27 cellular contexts compared by ENCODE assay signal in genomic region chr11:8105133-8105532, GRCh38. TPM values are rescaled to one million over a fixed set of nuclear protein-coding genes. Genes with fewer than 3 reads are reported as not detected.
"Had no signal": no experiment of that assay in that cellular context is flagged by ENCODE, and none has a peak within 500 bp of the region (broad histone marks: within the 10 kb centered on the region; RNA-seq: fewer than 3 reads in every experiment).

No MANE protein-coding gene starts in this region.

- H3K4me3 Mint-ChIP-seq: naive thymus-derived CD8-positive, alpha-beta T cell; natural killer cell treated with Interleukin-12 subunit alpha and Interleukin-12 subunit beta and Interleukin-15 and Interleukin-18, amount 100 ng/mL, for 72 hours; nephron progenitor cell; neural crest cell; stimulated activated effector memory CD8-positive, alpha-beta T cell treated with anti-CD3 and anti-CD28 coated beads, Interleukin-12 subunit alpha, Interleukin-12 subunit beta, amount 100 ng/mL, for 72 hours; stimulated activated naive B cell treated with anti-CD40 and anti-IgM and Interleukin-4, amounts not matched to agents 10 μg/mL and 1 μg/mL and 100 μg/mL, for 72 hours; stimulated activated naive CD8-positive, alpha-beta T cell treated with anti-CD3 and anti-CD28 coated beads, Interleukin-15, Interleukin-2, amounts not matched to agents 100 ng/mL and 50 ng/mL, for 24 hours; type B pancreatic cell had no signal

- H3K27ac ChIP-seq: neutrophil, pancreas, prostate gland, right lobe of liver, sigmoid colon, stomach, testis, tibial artery, transverse colon, upper lobe of right lung, uterus had no signal

- H3K4me1 Mint-ChIP-seq: naive thymus-derived CD8-positive, alpha-beta T cell; neural crest cell; stimulated activated effector memory CD8-positive, alpha-beta T cell treated with anti-CD3 and anti-CD28 coated beads, Interleukin-12 subunit alpha, Interleukin-12 subunit beta, amount 100 ng/mL, for 72 hours; stimulated activated naive B cell treated with anti-CD40 and anti-IgM and Interleukin-4, amounts not matched to agents 10 μg/mL and 1 μg/mL and 100 μg/mL, for 72 hours had no signal

- ATAC-seq: naive thymus-derived CD8-positive, alpha-beta T cell; natural killer cell treated with Interleukin-12 subunit alpha and Interleukin-12 subunit beta and Interleukin-15 and Interleukin-18, amount 100 ng/mL, for 72 hours; pancreas; right lobe of liver; stimulated activated effector memory CD8-positive, alpha-beta T cell treated with anti-CD3 and anti-CD28 coated beads, Interleukin-12 subunit alpha, Interleukin-12 subunit beta, amount 100 ng/mL, for 72 hours; stimulated activated naive B cell treated with anti-CD40 and anti-IgM and Interleukin-4, amounts not matched to agents 10 μg/mL and 1 μg/mL and 100 μg/mL, for 72 hours; upper lobe of right lung had no signal

- H3K36me3 Mint-ChIP-seq: natural killer cell treated with Interleukin-12 subunit alpha and Interleukin-12 subunit beta and Interleukin-15 and Interleukin-18, amount 100 ng/mL, for 72 hours; stimulated activated effector memory CD8-positive, alpha-beta T cell treated with anti-CD3 and anti-CD28 coated beads, Interleukin-12 subunit alpha, Interleukin-12 subunit beta, amount 100 ng/mL, for 72 hours; type B pancreatic cell had no signal

- H3K27ac Mint-ChIP-seq: natural killer cell treated with Interleukin-12 subunit alpha and Interleukin-12 subunit beta and Interleukin-15 and Interleukin-18, amount 100 ng/mL, for 72 hours; stimulated activated effector memory CD8-positive, alpha-beta T cell treated with anti-CD3 and anti-CD28 coated beads, Interleukin-12 subunit alpha, Interleukin-12 subunit beta, amount 100 ng/mL, for 72 hours; stimulated activated naive B cell treated with anti-CD40 and anti-IgM and Interleukin-4, amounts not matched to agents 10 μg/mL and 1 μg/mL and 100 μg/mL, for 72 hours; stimulated activated naive CD8-positive, alpha-beta T cell treated with anti-CD3 and anti-CD28 coated beads, Interleukin-15, Interleukin-2, amounts not matched to agents 100 ng/mL and 50 ng/mL, for 24 hours; type B pancreatic cell had no signal

- DNase-seq: naive thymus-derived CD8-positive, alpha-beta T cell; nephron progenitor cell; nucleus accumbens; pancreas; right cardiac atrium; right lobe of liver; sigmoid colon; small intestine; stimulated activated CD4-positive, alpha-beta T cell treated with anti-CD3 and anti-CD28 coated beads, Interleukin-15, amount 100 ng/mL, for 24 hours; stimulated activated CD4-positive, alpha-beta T cell treated with anti-CD3 and anti-CD28 coated beads, Interleukin-2, amount 100 ng/mL, for 24 hours; stimulated activated CD4-positive, alpha-beta T cell treated with anti-CD3 and anti-CD28 coated beads, Interleukin-2, amount 100 ng/mL, for 48 hours; stimulated activated CD4-positive, alpha-beta T cell treated with anti-CD3 and anti-CD28 coated beads, Interleukin-4, amount 100 ng/mL, for 24 hours; stimulated activated naive B cell treated with anti-CD40 and anti-IgM and Interleukin-4, amounts not matched to agents 10 μg/mL and 1 μg/mL and 100 μg/mL, for 72 hours; stimulated activated naive CD4-positive, alpha-beta T cell treated with Interleukin-2 at 50 U/mL for 16 hours; stomach; testis; tibial artery; transverse colon; upper lobe of right lung; uterus had no signal

- H3K36me3 ChIP-seq: neutrophil, prostate gland, right lobe of liver, transverse colon, upper lobe of right lung, uterus had no signal

- H3K9me3 ChIP-seq: neutrophil, pancreas, prostate gland, right lobe of liver, sigmoid colon, stomach, testis, tibial artery, transverse colon, upper lobe of right lung, uterus had no signal

- H3K9me3 Mint-ChIP-seq: naive thymus-derived CD8-positive, alpha-beta T cell; natural killer cell treated with Interleukin-12 subunit alpha and Interleukin-12 subunit beta and Interleukin-15 and Interleukin-18, amount 100 ng/mL, for 72 hours; nephron progenitor cell; neural crest cell; stimulated activated effector memory CD8-positive, alpha-beta T cell treated with anti-CD3 and anti-CD28 coated beads, Interleukin-12 subunit alpha, Interleukin-12 subunit beta, amount 100 ng/mL, for 72 hours; stimulated activated naive B cell treated with anti-CD40 and anti-IgM and Interleukin-4, amounts not matched to agents 10 μg/mL and 1 μg/mL and 100 μg/mL, for 72 hours; stimulated activated naive CD8-positive, alpha-beta T cell treated with anti-CD3 and anti-CD28 coated beads, Interleukin-15, Interleukin-2, amounts not matched to agents 100 ng/mL and 50 ng/mL, for 24 hours; type B pancreatic cell had no signal

- H3K4me1 ChIP-seq: pancreas, prostate gland, right lobe of liver, sigmoid colon, stomach, testis, tibial artery, transverse colon, upper lobe of right lung, uterus had no signal

- H3K27me3 Mint-ChIP-seq: naive thymus-derived CD8-positive, alpha-beta T cell; natural killer cell treated with Interleukin-12 subunit alpha and Interleukin-12 subunit beta and Interleukin-15 and Interleukin-18, amount 100 ng/mL, for 72 hours; stimulated activated naive B cell treated with anti-CD40 and anti-IgM and Interleukin-4, amounts not matched to agents 10 μg/mL and 1 μg/mL and 100 μg/mL, for 72 hours; stimulated activated naive CD8-positive, alpha-beta T cell treated with anti-CD3 and anti-CD28 coated beads, Interleukin-15, Interleukin-2, amounts not matched to agents 100 ng/mL and 50 ng/mL, for 24 hours; type B pancreatic cell had no signal

- H3K4me3 ChIP-seq: pancreas, prostate gland, right lobe of liver, sigmoid colon, stomach, testis, tibial artery, transverse colon, upper lobe of right lung, uterus had no signal

- H3K27me3 ChIP-seq: neutrophil, pancreas, right lobe of liver, sigmoid colon, stomach, testis, tibial artery, transverse colon, upper lobe of right lung, uterus had no signal

RNA-seq across cellular contexts. Expression of gene TUB, which starts 24.1 kb away (rescaled TPM):
- total RNA-seq: naive thymus-derived CD8-positive, alpha-beta T cell; natural killer cell treated with Interleukin-12 subunit alpha and Interleukin-12 subunit beta and Interleukin-15 and Interleukin-18, amount 100 ng/mL, for 72 hours had no signal
